25 cellular contexts compared by ENCODE assay signal in genomic region chr19:12730054-12730453, GRCh38. TPM values are rescaled to one million over a fixed set of nuclear protein-coding genes. Genes with fewer than 3 reads are reported as not detected.
A peak's percentile ranks its signal among the peaks of the same experiment; 100 is the strongest.
DNase-seq lines count a peak whose midpoint lies in the region; ATAC-seq, FAIRE-seq and TF ChIP-seq lines count a peak whose summit lies in the region.
"Had no signal": no experiment of that assay in that cellular context is flagged by ENCODE, and none has a peak within 500 bp of the region (broad histone marks: within the 10 kb centered on the region; RNA-seq: fewer than 3 reads in every experiment).

No MANE protein-coding gene starts in this region.

- BruUV-seq in OCI-LY7 (replicated peaks; lab: Mats Ljungman, UMichigan) (no TSS peak), K562 (replicated peaks; lab: Mats Ljungman, UMichigan) (no TSS peak)

- peaks cover 50% of the 10 kb centered on the region for H3K36me3 Mint-ChIP-seq in activated naive CD4-positive, alpha-beta T cell treated with anti-CD3 and anti-CD28 coated beads, Interleukin-2, amount 10 ng/mL, durations not matched to agents 7 days and 5 days
- peaks cover 49% of the 10 kb centered on the region for H3K36me3 Mint-ChIP-seq in activated naive CD4-positive, alpha-beta T cell treated with anti-CD3 and anti-CD28 coated beads for 36 hours (ENCODE audit: low read depth)

- H3K36me3 ChIP-seq in OCI-LY7 (ENCODE audit: insufficient read depth, low read length) = peaks cover 65% of the 10 kb centered on the region
- H3K36me3 ChIP-seq in K562 (ENCODE audit: control insufficient read depth, insufficient read depth, low read length) = peaks cover 52% of the 10 kb centered on the region
- H3K36me3 ChIP-seq in neutrophil = peaks cover 37% of the 10 kb centered on the region

- no peak for TF ChIP-seq EP300 in K562 (IDR thresholded peaks at IDR 0.05; ENCODE audit: low read length)

- H4K20me1 ChIP-seq in OCI-LY7 (ENCODE audit: insufficient read depth, low read length) (peaks cover 9% of the 10 kb centered on the region), K562 (replicated peaks; ENCODE audit: control insufficient read depth, insufficient read depth, low read length) (peaks cover 17% of the 10 kb centered on the region)

- no peak for TF ChIP-seq RAD21 in K562 (CRISPR knock-in tag; conservative IDR thresholded peaks at IDR 0.05 in 1 of 2, IDR thresholded peaks at IDR 0.05 in 1 of 2)

- H3K27me3 ChIP-seq in K562 (ENCODE audit: control insufficient read depth in 2 of 2, insufficient read depth in 2 of 2, low read length in 2 of 2) = no peaks in the 10 kb centered on the region
- no peaks in the 10 kb centered on the region for H3K27me3 ChIP-seq in neutrophil
- H3K27me3 ChIP-seq: right atrium auricular region, upper lobe of right lung had no signal

- peaks cover 41% of the 10 kb centered on the region for H3K4me1 ChIP-seq in OCI-LY7 (ENCODE audit: insufficient read depth, low read length, poor library complexity, severe bottlenecking)
- H3K4me1 ChIP-seq in K562 (replicated peaks in 1 of 2; ENCODE audit: control insufficient read depth in 2 of 2, insufficient read depth in 2 of 2, low read length in 2 of 2) = peaks cover 8 to 23% of the 10 kb centered on the region in 2 experiments
- peaks cover 21 to 27% of the 10 kb centered on the region in 2 experiments for H3K4me1 ChIP-seq in neutrophil (ENCODE audit: control insufficient read depth in 1 of 2, insufficient read depth in 1 of 2, low read depth in 1 of 2, low read length in 1 of 2)

- in situ Hi-C loops in K562 (cut with MboI) = no loop called here

- H3K79me2 ChIP-seq in OCI-LY7 (ENCODE audit: insufficient read depth, low read depth, low read length) = peaks cover 57% of the 10 kb centered on the region
- H3K79me2 ChIP-seq in K562 (ENCODE audit: control insufficient read depth, insufficient read depth, low read length) = peaks cover 45% of the 10 kb centered on the region

- H3K4me2 ChIP-seq in OCI-LY7 (ENCODE audit: low read length) (no peak overlapping the region), K562 (ENCODE audit: insufficient read depth, low read length) (no peak overlapping the region)

- WGBS in K562 (ENCODE audit: insufficient coverage, low coverage, missing lambda C conversion rate) = 80% methylated on average over 3 of the region's 3 CpGs

- no peak for TF ChIP-seq POLR2A in K562 (conservative IDR thresholded peaks at IDR 0.05)

- no peaks in the 10 kb centered on the region for H3K9me1 ChIP-seq in K562 (ENCODE audit: control insufficient read depth, insufficient read depth, low read length)

- no peak for FAIRE-seq in K562 (lab: Jason Lieb, UNC)
- FAIRE-seq: colon, endothelial cell of umbilical vein, GM18507, H1 had no signal

- H3K9ac ChIP-seq in K562 (ENCODE audit: insufficient read depth in 1 of 2, low read depth in 2 of 2, low read length in 2 of 2) = no peak overlapping the region

- peaks cover 34% of the 10 kb centered on the region for H3K4me1 Mint-ChIP-seq in activated naive CD4-positive, alpha-beta T cell treated with anti-CD3 and anti-CD28 coated beads, Interleukin-2, amount 10 ng/mL, durations not matched to agents 7 days and 5 days
- H3K4me1 Mint-ChIP-seq in activated naive CD4-positive, alpha-beta T cell treated with anti-CD3 and anti-CD28 coated beads for 36 hours (ENCODE audit: low read depth) = peaks cover 23% of the 10 kb centered on the region

- H2AFZ ChIP-seq in OCI-LY7 (ENCODE audit: low read length) = no peak overlapping the region
- H2AFZ ChIP-seq in K562 (ENCODE audit: low read depth, low read length) = no peak overlapping the region

- no peak for ATAC-seq in K562
- ATAC-seq in HG02763 (IDR thresholded peaks at IDR 0.05; ENCODE audit: unreplicated experiment) = no peak
- no peak for ATAC-seq in HG02798 (IDR thresholded peaks at IDR 0.05; ENCODE audit: poor library complexity, unreplicated experiment)
- ATAC-seq: activated CD8-positive, alpha-beta memory T cell treated with anti-CD3 and anti-CD28 coated beads, Interleukin-2, amount 10 ng/mL, durations not matched to agents 7 days and 5 days; upper lobe of right lung had no signal

- no peaks in the 10 kb centered on the region for H3K9me2 ChIP-seq in OCI-LY7 (ENCODE audit: insufficient read depth, low read length)

- CTCF ChIA-PET in activated naive CD4-positive, alpha-beta T cell treated with anti-CD3 and anti-CD28 coated beads, Interleukin-2, amount 10 ng/mL, durations not matched to agents 7 days and 5 days (lab: Charles Lee) = interaction anchor here (1.1 to 5.5 kb wide), 2 partner anchors 30 to 66 kb away, joined by 3 to 27 read pairs; no protein-coding TSS in a partner anchor
- CTCF ChIA-PET in activated naive CD4-positive, alpha-beta T cell treated with anti-CD3 and anti-CD28 coated beads for 36 hours (lab: Charles Lee) = no interaction called here
- CTCF ChIA-PET in OCI-LY7 (lab: Charles Lee; ENCODE audit: unreplicated experiment) (no interaction called here), K562 (lab: Yijun Ruan, JAX; ENCODE audit: low intra/inter-chr PET ratio) (no interaction called here)

- no peaks in the 10 kb centered on the region for H3K9me3 Mint-ChIP-seq in activated naive CD4-positive, alpha-beta T cell treated with anti-CD3 and anti-CD28 coated beads, Interleukin-2, amount 10 ng/mL, durations not matched to agents 7 days and 5 days
- no peaks in the 10 kb centered on the region for H3K9me3 Mint-ChIP-seq in activated naive CD4-positive, alpha-beta T cell treated with anti-CD3 and anti-CD28 coated beads for 36 hours
- H3K9me3 Mint-ChIP-seq: CD8-positive, alpha-beta memory T cell had no signal

- no peak for DNase-seq in activated naive CD4-positive, alpha-beta T cell treated with anti-CD3 and anti-CD28 coated beads, Interleukin-2, amount 10 ng/mL, durations not matched to agents 7 days and 5 days
- no peak for DNase-seq in activated naive CD4-positive, alpha-beta T cell treated with anti-CD3 and anti-CD28 coated beads for 36 hours
- DNase-seq in OCI-LY7 (ENCODE audit: low spot score) = peak; percentile 10
- no peak for DNase-seq in K562 (ENCODE audit: extremely low read depth in 1 of 4, low spot score in 3 of 4)
- no peak for DNase-seq in NCI-H187 treated with DMSO at 0.1 percent for 48 hours (lab: John Stamatoyannopoulos, UW)
- DNase-seq: activated CD4-positive, alpha-beta T cell treated with anti-CD3 and anti-CD28 coated beads for 1 hour; activated CD8-positive, alpha-beta memory T cell treated with anti-CD3 and anti-CD28 coated beads, Interleukin-2, amount 10 ng/mL, durations not matched to agents 7 days and 5 days; activated gamma-delta T cell treated with Interleukin-2 at 50 U/mL for 16 hours; CD8-positive, alpha-beta memory T cell; DND-41; foreskin fibroblast; mesendoderm; NCI-H1105; NCI-H524; occipital lobe; upper lobe of right lung had no signal

- intact Hi-C loops in activated naive CD4-positive, alpha-beta T cell treated with anti-CD3 and anti-CD28 coated beads for 36 hours (cut with micrococcal nuclease) = loop anchor here (5.0 kb wide), 2 partner anchors 118 to 422 kb away; partner anchors contain the start of genes IER2, STX10, ZNF490 and ZNF791
- intact Hi-C loops in OCI-LY7 (cut with micrococcal nuclease; ENCODE audit: unreplicated experiment) (no loop called here), K562 (cut with micrococcal nuclease) (no loop called here)

- no peaks in the 10 kb centered on the region for H3K27me3 Mint-ChIP-seq in activated naive CD4-positive, alpha-beta T cell treated with anti-CD3 and anti-CD28 coated beads, Interleukin-2, amount 10 ng/mL, durations not matched to agents 7 days and 5 days
- H3K27me3 Mint-ChIP-seq in activated naive CD4-positive, alpha-beta T cell treated with anti-CD3 and anti-CD28 coated beads for 36 hours (ENCODE audit: low read depth) = no peaks in the 10 kb centered on the region
- H3K27me3 Mint-ChIP-seq: activated CD8-positive, alpha-beta memory T cell treated with anti-CD3 and anti-CD28 coated beads, Interleukin-2, amount 10 ng/mL, durations not matched to agents 7 days and 5 days; CD8-positive, alpha-beta memory T cell had no signal

- H3K27ac ChIP-seq in OCI-LY7 (ENCODE audit: low read depth, low read length, poor library complexity, severe bottlenecking) = no peak overlapping the region
- H3K27ac ChIP-seq in K562 (ENCODE audit: extremely low read depth, low read depth, low read length) = no peak overlapping the region
- H3K27ac ChIP-seq in neutrophil = peak overlapping the region; percentile 2
- H3K27ac ChIP-seq: right atrium auricular region, upper lobe of right lung had no signal

- TF ChIP-seq CTCF in OCI-LY7 (conservative IDR thresholded peaks at IDR 0.05; ENCODE audit: low read length) (no peak), K562 (IDR thresholded peaks at IDR 0.05 in 2 of 3, conservative IDR thresholded peaks at IDR 0.05 in 1 of 3; ENCODE audit: insufficient read depth in 2 of 3, low read depth in 1 of 3, low read length in 3 of 3) (no peak), neutrophil (IDR thresholded peaks at IDR 0.05) (no peak)

- H3K27ac Mint-ChIP-seq in activated naive CD4-positive, alpha-beta T cell treated with anti-CD3 and anti-CD28 coated beads, Interleukin-2, amount 10 ng/mL, durations not matched to agents 7 days and 5 days = peak overlapping the region; percentile 26
- H3K27ac Mint-ChIP-seq in activated naive CD4-positive, alpha-beta T cell treated with anti-CD3 and anti-CD28 coated beads for 36 hours = no peak overlapping the region
- H3K27ac Mint-ChIP-seq: activated CD8-positive, alpha-beta memory T cell treated with anti-CD3 and anti-CD28 coated beads, Interleukin-2, amount 10 ng/mL, durations not matched to agents 7 days and 5 days had no signal

- H3K4me3 ChIP-seq in OCI-LY7 (ENCODE audit: low read depth, low read length, poor library complexity, severe bottlenecking) = no peak overlapping the region
- H3K4me3 ChIP-seq in K562 = no peak overlapping the region
- no peak overlapping the region for H3K4me3 ChIP-seq in neutrophil (ENCODE audit: low read depth in 1 of 2, low read length in 1 of 2)
- H3K4me3 ChIP-seq: right atrium auricular region, upper lobe of right lung had no signal

- POLR2A ChIA-PET in OCI-LY7 (lab: Charles Lee) (no interaction called here), K562 (lab: Yijun Ruan, JAX) (interaction anchor here (0.6 kb wide), 1 partner anchor 114 kb away, joined by 5 read pairs; no protein-coding TSS in a partner anchor)

- no peak overlapping the region for H3K4me3 Mint-ChIP-seq in activated naive CD4-positive, alpha-beta T cell treated with anti-CD3 and anti-CD28 coated beads, Interleukin-2, amount 10 ng/mL, durations not matched to agents 7 days and 5 days
- H3K4me3 Mint-ChIP-seq in activated naive CD4-positive, alpha-beta T cell treated with anti-CD3 and anti-CD28 coated beads for 36 hours = no peak overlapping the region
- H3K4me3 Mint-ChIP-seq: activated CD8-positive, alpha-beta memory T cell treated with anti-CD3 and anti-CD28 coated beads, Interleukin-2, amount 10 ng/mL, durations not matched to agents 7 days and 5 days had no signal

- no peaks in the 10 kb centered on the region for H3K9me3 ChIP-seq in OCI-LY7 (ENCODE audit: low read length)
- H3K9me3 ChIP-seq in K562 (replicated peaks; ENCODE audit: control insufficient read depth, insufficient read depth, low read depth, low read length) = no peaks in the 10 kb centered on the region
- H3K9me3 ChIP-seq in neutrophil = no peaks in the 10 kb centered on the region
- H3K9me3 ChIP-seq: right atrium auricular region, upper lobe of right lung had no signal

RNA-seq across cellular contexts. Expression of gene TRIR, which starts 4.4 kb away (rescaled TPM):
- total RNA-seq in activated naive CD4-positive, alpha-beta T cell treated with anti-CD3 and anti-CD28 coated beads for 36 hours = 100 to 1,000 TPM; 119 to 126 TPM
- 322 and 336 TPM in 2 replicates for total RNA-seq in OCI-LY7 (2014; rRNA removed; shearing (Covaris generic))
- total RNA-seq in OCI-LY7 (2022) (211 and 219 TPM in 2 replicates), K562 (2014; rRNA removed) (375 and 478 TPM in 2 replicates), K562 (2014; rRNA removed; fragmentation: Illumina TruSeq; extraction: Trizol) (97.4 and 105 TPM in 2 replicates), K562 (2015; rRNA removed; fragmentation: Illumina TruSeq; extraction: Trizol) (127 and 137 TPM in 2 replicates), K562 (2021) (158 and 173 TPM in 2 replicates)
- total RNA-seq in K562 (2011; cell fraction: chromatin; rRNA removed; ENCODE audit: low replicate concordance) = 38.3 and 82.0 TPM in 2 replicates
- total RNA-seq in K562 (2011; cell fraction: nucleolus; rRNA removed) = 75.4 and 76.0 TPM in 2 replicates
- total RNA-seq in K562 (2011; cell fraction: nucleoplasm; rRNA removed) = 75.5 and 81.6 TPM in 2 replicates
- polyA plus RNA-seq in K562 (2011; rRNA removed) (137 and 153 TPM in 2 replicates), K562 (2014; fragmentation: Illumina TruSeq; extraction: Trizol) (126 and 135 TPM in 2 replicates), K562 (2014; fragmentation: Nextera tagmentation; extraction: Ambion mirVana) (10 to 100 TPM; 36.7 to 40.5 TPM), K562 (2014; rRNA removed) (487 and 512 TPM in 2 replicates)
- polyA plus RNA-seq in K562 (2011; cell fraction: cytosol; rRNA removed) = 153 and 204 TPM in 2 replicates
- 104 and 117 TPM in 2 replicates for polyA plus RNA-seq in K562 (2011; cell fraction: nucleus; rRNA removed)
- polyA plus RNA-seq in K562 (2012) = 208 and 221 TPM in 2 replicates
- polyA minus RNA-seq in K562 (2011; rRNA and poly(A)+ RNA removed) = 52.4 and 52.9 TPM in 2 replicates
- polyA minus RNA-seq in K562 (2011; cell fraction: cytosol; rRNA and poly(A)+ RNA removed) = 32.0 and 35.9 TPM in 2 replicates
- 18.3 and 22.5 TPM in 2 replicates for polyA minus RNA-seq in K562 (2011; cell fraction: nucleus; rRNA and poly(A)+ RNA removed)

RNA-seq across cellular contexts. Expression of gene TNPO2, which starts 6.3 kb away (rescaled TPM):
- total RNA-seq in activated naive CD4-positive, alpha-beta T cell treated with anti-CD3 and anti-CD28 coated beads for 36 hours = 10 to 100 TPM; 80.7 to 81.1 TPM
- total RNA-seq in OCI-LY7 (2014; rRNA removed; shearing (Covaris generic)) = 42.6 and 47.3 TPM in 2 replicates
- total RNA-seq in OCI-LY7 (2022) (112 and 120 TPM in 2 replicates), K562 (2014; rRNA removed) (25.7 and 36.2 TPM in 2 replicates), K562 (2014; rRNA removed; fragmentation: Illumina TruSeq; extraction: Trizol) (30.0 and 40.3 TPM in 2 replicates), K562 (2015; rRNA removed; fragmentation: Illumina TruSeq; extraction: Trizol) (53.8 and 55.5 TPM in 2 replicates), K562 (2021) (107 and 126 TPM in 2 replicates)
- total RNA-seq in K562 (2011; cell fraction: chromatin; rRNA removed; ENCODE audit: low replicate concordance) = 399 and 932 TPM in 2 replicates
- 499 and 534 TPM in 2 replicates for total RNA-seq in K562 (2011; cell fraction: nucleolus; rRNA removed)
- total RNA-seq in K562 (2011; cell fraction: nucleoplasm; rRNA removed) = 285 and 332 TPM in 2 replicates
- polyA plus RNA-seq in K562 (2011; rRNA removed) (88.4 and 110 TPM in 2 replicates), K562 (2014; fragmentation: Illumina TruSeq; extraction: Trizol) (66.6 and 67.0 TPM in 2 replicates), K562 (2014; fragmentation: Nextera tagmentation; extraction: Ambion mirVana) (1 to 10 TPM; 6.0 to 6.3 TPM), K562 (2014; rRNA removed) (78.0 and 80.9 TPM in 2 replicates)
- 74.1 and 101 TPM in 2 replicates for polyA plus RNA-seq in K562 (2011; cell fraction: cytosol; rRNA removed)
- polyA plus RNA-seq in K562 (2011; cell fraction: nucleus; rRNA removed) = 461 and 669 TPM in 2 replicates
- 50.2 and 61.0 TPM in 2 replicates for polyA plus RNA-seq in K562 (2012)
- polyA minus RNA-seq in K562 (2011; rRNA and poly(A)+ RNA removed) = 149 and 177 TPM in 2 replicates
- polyA minus RNA-seq in K562 (2011; cell fraction: cytosol; rRNA and poly(A)+ RNA removed) = 90.2 and 132 TPM in 2 replicates
- polyA minus RNA-seq in K562 (2011; cell fraction: nucleus; rRNA and poly(A)+ RNA removed) = 220 and 239 TPM in 2 replicates

RNA-seq across cellular contexts. Expression of gene GET3, which starts 7.2 kb away (rescaled TPM):
- 10 to 100 TPM; 47.7 TPM for total RNA-seq in activated naive CD4-positive, alpha-beta T cell treated with anti-CD3 and anti-CD28 coated beads for 36 hours
- 40.5 and 48.8 TPM in 2 replicates for total RNA-seq in OCI-LY7 (2014; rRNA removed; shearing (Covaris generic))
- total RNA-seq in OCI-LY7 (2022) (29.1 and 34.3 TPM in 2 replicates), K562 (2014; rRNA removed) (67.7 and 89.3 TPM in 2 replicates), K562 (2014; rRNA removed; fragmentation: Illumina TruSeq; extraction: Trizol) (21.6 and 26.0 TPM in 2 replicates), K562 (2015; rRNA removed; fragmentation: Illumina TruSeq; extraction: Trizol) (50.1 TPM in 2 replicates), K562 (2021) (51.8 and 55.3 TPM in 2 replicates)
- total RNA-seq in K562 (2011; cell fraction: chromatin; rRNA removed; ENCODE audit: low replicate concordance) = 14.2 and 56.9 TPM in 2 replicates
- 50.0 and 64.0 TPM in 2 replicates for total RNA-seq in K562 (2011; cell fraction: nucleolus; rRNA removed)
- 23.1 and 31.1 TPM in 2 replicates for total RNA-seq in K562 (2011; cell fraction: nucleoplasm; rRNA removed)
- polyA plus RNA-seq in K562 (2011; rRNA removed) (63.5 and 79.5 TPM in 2 replicates), K562 (2014; fragmentation: Illumina TruSeq; extraction: Trizol) (68.4 and 73.2 TPM in 2 replicates), K562 (2014; fragmentation: Nextera tagmentation; extraction: Ambion mirVana) (10 to 100 TPM in 1 of 2 experiments, 1 to 10 TPM in 1; 8.3 to 29.1 TPM), K562 (2014; rRNA removed) (83.5 and 85.1 TPM in 2 replicates)
- 84.9 and 186 TPM in 2 replicates for polyA plus RNA-seq in K562 (2011; cell fraction: cytosol; rRNA removed)
- polyA plus RNA-seq in K562 (2011; cell fraction: nucleus; rRNA removed) = 67.3 and 105 TPM in 2 replicates
- 61.4 and 90.6 TPM in 2 replicates for polyA plus RNA-seq in K562 (2012)
- 26.3 and 49.6 TPM in 2 replicates for polyA minus RNA-seq in K562 (2011; rRNA and poly(A)+ RNA removed)
- 25.6 and 35.6 TPM in 2 replicates for polyA minus RNA-seq in K562 (2011; cell fraction: cytosol; rRNA and poly(A)+ RNA removed)
- polyA minus RNA-seq in K562 (2011; cell fraction: nucleus; rRNA and poly(A)+ RNA removed) = 9.1 and 13.1 TPM in 2 replicates

RNA-seq across cellular contexts. Expression of gene BEST2, which starts 21.5 kb away (rescaled TPM):
- not detected for total RNA-seq in activated naive CD4-positive, alpha-beta T cell treated with anti-CD3 and anti-CD28 coated beads for 36 hours
- 0.10 TPM in 1 of 2 replicates, not detected in the other for total RNA-seq in OCI-LY7 (2014; rRNA removed; shearing (Covaris generic))
- not detected in 2 replicates for total RNA-seq in OCI-LY7 (2022)
- not detected in 2 replicates for total RNA-seq in K562 (2011; cell fraction: chromatin; rRNA removed; ENCODE audit: low replicate concordance)
- 0.33 TPM in 1 of 2 replicates, not detected in the other for total RNA-seq in K562 (2011; cell fraction: nucleolus; rRNA removed)
- not detected in 2 replicates for total RNA-seq in K562 (2011; cell fraction: nucleoplasm; rRNA removed)
- total RNA-seq in K562 (2014; rRNA removed) = not detected in 2 replicates
- not detected in 2 replicates for total RNA-seq in K562 (2014; rRNA removed; fragmentation: Illumina TruSeq; extraction: Trizol)
- not detected in 2 replicates for total RNA-seq in K562 (2015; rRNA removed; fragmentation: Illumina TruSeq; extraction: Trizol)
- not detected in 2 replicates for total RNA-seq in K562 (2021)
- polyA plus RNA-seq in K562 (2011; rRNA removed) = not detected in 2 replicates
- polyA plus RNA-seq in K562 (2011; cell fraction: cytosol; rRNA removed) = 0.04 TPM in 1 of 2 replicates, not detected in the other
- not detected in 2 replicates for polyA plus RNA-seq in K562 (2011; cell fraction: nucleus; rRNA removed)
- not detected in 2 replicates for polyA plus RNA-seq in K562 (2012)
- not detected in 2 replicates for polyA plus RNA-seq in K562 (2014; fragmentation: Illumina TruSeq; extraction: Trizol)
- not detected for polyA plus RNA-seq in K562 (2014; fragmentation: Nextera tagmentation; extraction: Ambion mirVana)
- not detected in 2 replicates for polyA plus RNA-seq in K562 (2014; rRNA removed)
- not detected in 2 replicates for polyA minus RNA-seq in K562 (2011; rRNA and poly(A)+ RNA removed)
- not detected in 2 replicates for polyA minus RNA-seq in K562 (2011; cell fraction: cytosol; rRNA and poly(A)+ RNA removed)
- not detected in 2 replicates for polyA minus RNA-seq in K562 (2011; cell fraction: nucleus; rRNA and poly(A)+ RNA removed)
- total RNA-seq: A673; activated CD8-positive, alpha-beta memory T cell treated with anti-CD3 and anti-CD28 coated beads, Interleukin-2, amount 10 ng/mL, durations not matched to agents 7 days and 5 days; CD8-positive, alpha-beta memory T cell; endothelial cell of umbilical vein; right atrium auricular region; upper lobe of right lung had no signal
- polyA plus RNA-seq: CD8-positive, alpha-beta memory T cell; endothelial cell of umbilical vein had no signal

RNA-seq across cellular contexts. Expression of gene FBXW9, which starts 33.6 kb away (rescaled TPM):
- total RNA-seq in activated naive CD4-positive, alpha-beta T cell treated with anti-CD3 and anti-CD28 coated beads for 36 hours = 1 to 10 TPM; 7.2 to 8.7 TPM
- 10.6 and 11.5 TPM in 2 replicates for total RNA-seq in OCI-LY7 (2014; rRNA removed; shearing (Covaris generic))
- 10.8 and 11.0 TPM in 2 replicates for total RNA-seq in OCI-LY7 (2022)
- 11.4 and 40.7 TPM in 2 replicates for total RNA-seq in K562 (2011; cell fraction: chromatin; rRNA removed; ENCODE audit: low replicate concordance)
- 34.7 and 36.7 TPM in 2 replicates for total RNA-seq in K562 (2011; cell fraction: nucleolus; rRNA removed)
- 15.4 and 18.0 TPM in 2 replicates for total RNA-seq in K562 (2011; cell fraction: nucleoplasm; rRNA removed)
- 15.9 and 18.0 TPM in 2 replicates for total RNA-seq in K562 (2014; rRNA removed)
- total RNA-seq in K562 (2014; rRNA removed; fragmentation: Illumina TruSeq; extraction: Trizol) = 2.0 TPM in 2 replicates
- total RNA-seq in K562 (2015; rRNA removed; fragmentation: Illumina TruSeq; extraction: Trizol) = 6.0 and 6.2 TPM in 2 replicates
- 16.8 and 17.3 TPM in 2 replicates for total RNA-seq in K562 (2021)
- polyA plus RNA-seq in K562 (2011; rRNA removed) = 9.4 and 12.4 TPM in 2 replicates
- 21.1 and 44.6 TPM in 2 replicates for polyA plus RNA-seq in K562 (2011; cell fraction: cytosol; rRNA removed)
- 48.4 and 77.6 TPM in 2 replicates for polyA plus RNA-seq in K562 (2011; cell fraction: nucleus; rRNA removed)
- 9.1 and 13.6 TPM in 2 replicates for polyA plus RNA-seq in K562 (2012)
- polyA plus RNA-seq in K562 (2014; fragmentation: Illumina TruSeq; extraction: Trizol) = 3.6 and 9.1 TPM in 2 replicates
- polyA plus RNA-seq in K562 (2014; fragmentation: Nextera tagmentation; extraction: Ambion mirVana) = 1 to 10 TPM in 1 of 2 experiments, under 1 TPM in 1; 0.23 to 1.3 TPM
- 19.0 and 21.7 TPM in 2 replicates for polyA plus RNA-seq in K562 (2014; rRNA removed)
- 2.8 and 3.4 TPM in 2 replicates for polyA minus RNA-seq in K562 (2011; rRNA and poly(A)+ RNA removed)
- 7.5 and 10.9 TPM in 2 replicates for polyA minus RNA-seq in K562 (2011; cell fraction: cytosol; rRNA and poly(A)+ RNA removed)
- 10.2 and 10.4 TPM in 2 replicates for polyA minus RNA-seq in K562 (2011; cell fraction: nucleus; rRNA and poly(A)+ RNA removed)
